ENCODE assay signal across 21 cellular contexts in the genomic region with DNA sequence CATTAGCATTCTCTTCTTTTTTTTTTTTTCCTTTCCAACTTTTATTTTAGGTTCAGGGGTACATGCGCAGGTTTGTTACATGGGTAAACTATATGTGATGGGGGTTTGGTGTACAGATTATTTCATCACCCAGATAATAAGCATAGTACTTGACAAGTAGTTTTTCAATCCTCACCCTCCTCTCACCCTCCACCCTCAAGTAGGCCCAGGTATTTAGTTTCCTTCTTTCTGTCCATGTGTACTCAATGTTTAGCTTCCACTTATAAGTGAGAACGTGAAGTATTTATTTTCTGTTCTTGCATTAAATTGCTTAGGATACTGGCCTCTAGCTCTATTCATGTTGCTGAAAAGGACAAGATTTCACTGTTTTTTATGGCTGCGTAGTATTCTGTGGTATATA.
DNase-seq lines count a peak whose midpoint lies in the region; ATAC-seq, FAIRE-seq and TF ChIP-seq lines count a peak whose summit lies in the region.
"Had no signal": no experiment of that assay in that cellular context is flagged by ENCODE, and none has a peak within 500 bp of the region (broad histone marks: within the 10 kb centered on the region; RNA-seq: fewer than 3 reads in every experiment).

No MANE protein-coding gene starts in this region.

- H3K79me2 ChIP-seq in KMS-11 (ENCODE audit: insufficient read depth, low read depth) = no peaks in the 10 kb centered on the region

- H3K4me2 ChIP-seq in A549 (peak overlapping the region; percentile 75), KMS-11 (no peak overlapping the region)

- POLR2A ChIA-PET in A549 (lab: Yijun Ruan, JAX) = interaction anchor here (0.6 to 1.2 kb wide), 2 partner anchors 106 to 384 kb away, joined by 3 read pairs; no protein-coding TSS in a partner anchor

- TF ChIP-seq CTCF in A549 (IDR thresholded peaks at IDR 0.05) (no peak), KMS-11 (conservative IDR thresholded peaks at IDR 0.05; ENCODE audit: low read depth, low read length) (no peak), body of pancreas (IDR thresholded peaks at IDR 0.05) (no peak), left lung (IDR thresholded peaks at IDR 0.05) (no peak), endothelial cell (IDR thresholded peaks at IDR 0.05; ENCODE audit: unreplicated experiment) (no peak)

- H3K27ac Mint-ChIP-seq in endothelial cell (ENCODE audit: unreplicated experiment) = no peak overlapping the region
- H3K27ac Mint-ChIP-seq: activated CD4-positive, alpha-beta T cell treated with anti-CD3 and anti-CD28 coated beads, Interleukin-2, amount 10 ng/mL, durations not matched to agents 24 days and 14 days; activated naive CD8-positive, alpha-beta T cell treated with anti-CD3 and anti-CD28 coated beads, Interleukin-2, amount 10 ng/mL, durations not matched to agents 7 days and 5 days; brain; CD4-positive, alpha-beta memory T cell; immature natural killer cell; memory B cell; naive B cell; T-helper 17 cell had no signal

- H3K27me3 ChIP-seq in KMS-11 (ENCODE audit: insufficient read depth, low read depth) (no peaks in the 10 kb centered on the region), body of pancreas (no peaks in the 10 kb centered on the region), left lung (no peaks in the 10 kb centered on the region)
- H3K27me3 ChIP-seq: foreskin keratinocyte, MG63, ovary had no signal

- peaks cover 4% of the 10 kb centered on the region for H3K4me1 Mint-ChIP-seq in endothelial cell (ENCODE audit: unreplicated experiment)
- H3K4me1 Mint-ChIP-seq: activated CD4-positive, alpha-beta T cell treated with anti-CD3 and anti-CD28 coated beads, Interleukin-2, amount 10 ng/mL, durations not matched to agents 24 days and 14 days; activated naive CD8-positive, alpha-beta T cell treated with anti-CD3 and anti-CD28 coated beads, Interleukin-2, amount 10 ng/mL, durations not matched to agents 7 days and 5 days; brain; CD4-positive, alpha-beta memory T cell; immature natural killer cell; memory B cell; naive B cell; T-helper 17 cell had no signal

- peaks cover 5% of the 10 kb centered on the region for H3K4me1 ChIP-seq in A549
- peaks cover 5% of the 10 kb centered on the region for H3K4me1 ChIP-seq in KMS-11 (ENCODE audit: low read depth, poor library complexity, severe bottlenecking)
- peaks cover 40% of the 10 kb centered on the region for H3K4me1 ChIP-seq in body of pancreas
- H3K4me1 ChIP-seq in left lung = peaks cover 0 to 5% of the 10 kb centered on the region in 2 donors
- H3K4me1 ChIP-seq: HAP-1 had no signal

- no peak overlapping the region for H3K4me3 Mint-ChIP-seq in endothelial cell (ENCODE audit: unreplicated experiment)
- H3K4me3 Mint-ChIP-seq: activated CD4-positive, alpha-beta T cell treated with anti-CD3 and anti-CD28 coated beads, Interleukin-2, amount 10 ng/mL, durations not matched to agents 24 days and 14 days; activated naive CD8-positive, alpha-beta T cell treated with anti-CD3 and anti-CD28 coated beads, Interleukin-2, amount 10 ng/mL, durations not matched to agents 7 days and 5 days; brain; CD4-positive, alpha-beta memory T cell; immature natural killer cell; memory B cell; naive B cell; T-helper 17 cell had no signal

- peaks cover 2% of the 10 kb centered on the region for H3K27me3 Mint-ChIP-seq in endothelial cell (ENCODE audit: unreplicated experiment)
- H3K27me3 Mint-ChIP-seq: activated naive CD8-positive, alpha-beta T cell treated with anti-CD3 and anti-CD28 coated beads, Interleukin-2, amount 10 ng/mL, durations not matched to agents 7 days and 5 days; brain; memory B cell; naive B cell had no signal

- no peak overlapping the region for H3K9ac ChIP-seq in KMS-11

- H3K9me3 Mint-ChIP-seq in endothelial cell (ENCODE audit: unreplicated experiment) = no peaks in the 10 kb centered on the region
- H3K9me3 Mint-ChIP-seq: activated CD4-positive, alpha-beta T cell treated with anti-CD3 and anti-CD28 coated beads, Interleukin-2, amount 10 ng/mL, durations not matched to agents 24 days and 14 days; activated naive CD8-positive, alpha-beta T cell treated with anti-CD3 and anti-CD28 coated beads, Interleukin-2, amount 10 ng/mL, durations not matched to agents 7 days and 5 days had no signal

- H2AFZ ChIP-seq in KMS-11 (ENCODE audit: low read depth) = peak overlapping the region; percentile 45; the same call in 1 of the 2 replicates

- H3K4me3 ChIP-seq in A549 (peak overlapping the region; percentile 52), KMS-11 (IDR thresholded peaks at IDR 0.05; ENCODE audit: insufficient read depth, low read depth, low read length) (no peak overlapping the region), body of pancreas (no peak overlapping the region), left lung (peak overlapping the region in 1 of 2 donors; percentile 36)
- H3K4me3 ChIP-seq: HAP-1, MG63, ovary had no signal

- no peaks in the 10 kb centered on the region for H4K20me1 ChIP-seq in KMS-11 (ENCODE audit: insufficient read depth)

- WGBS in A549 (ENCODE audit: missing lambda C conversion rate) = 90% methylated on average over 3 of the region's 3 CpGs
- WGBS in body of pancreas, 2 donors = 94 to 99% methylated on average over 3 of the region's 3 CpGs

- H3K9me3 ChIP-seq in A549 = peaks cover 18% of the 10 kb centered on the region
- H3K9me3 ChIP-seq in body of pancreas = no peaks in the 10 kb centered on the region
- peaks cover 0 to 4% of the 10 kb centered on the region in 2 donors for H3K9me3 ChIP-seq in left lung
- H3K9me3 ChIP-seq: HAP-1, ovary had no signal

- H3K27ac ChIP-seq in A549 (peak overlapping the region; percentile 96 to 97), KMS-11 (no peak overlapping the region), body of pancreas (peak overlapping the region in 3 of 4 donors; percentile 41 to 72 (median 61)), left lung (peak overlapping the region; percentile 45 to 71)
- H3K27ac ChIP-seq: foreskin keratinocyte, ovary had no signal

- H3K36me3 Mint-ChIP-seq in endothelial cell (ENCODE audit: low read depth, unreplicated experiment) = no peaks in the 10 kb centered on the region
- H3K36me3 Mint-ChIP-seq: activated naive CD8-positive, alpha-beta T cell treated with anti-CD3 and anti-CD28 coated beads, Interleukin-2, amount 10 ng/mL, durations not matched to agents 7 days and 5 days; brain; CD4-positive, alpha-beta memory T cell; immature natural killer cell had no signal

- TF ChIP-seq EP300 in A549 (IDR thresholded peaks at IDR 0.05) = no peak

- TF ChIP-seq POLR2A in A549 (IDR thresholded peaks at IDR 0.05; ENCODE audit: low read length) (no peak), body of pancreas (IDR thresholded peaks at IDR 0.05) (no peak)

- ATAC-seq in A549 = peak in 1 of 2 experiments; percentile 47; a peak in 2 of 6 replicates
- no peak for ATAC-seq in body of pancreas
- peak; percentile 83 for ATAC-seq in left lung
- no peak for ATAC-seq in left lobe of liver
- ATAC-seq: T-helper 17 cell had no signal

- no peak for FAIRE-seq in A549 (lab: Jason Lieb, UNC)
- FAIRE-seq: endometrium had no signal

- CTCF ChIA-PET in A549 (lab: Yijun Ruan, JAX) = interaction anchor here (0.6 to 3.6 kb wide), 26 partner anchors 24 to 382 kb away, joined by 3 to 14 read pairs (median 4); no protein-coding TSS in a partner anchor

- intact Hi-C loops in body of pancreas (cut with DNase I) = no loop called here
- intact Hi-C loops in left lung (cut with DNase I) = no loop called here

- TF ChIP-seq RAD21 in A549 (conservative IDR thresholded peaks at IDR 0.05 in 1 of 2, IDR thresholded peaks at IDR 0.05 in 1 of 2) = no peak

- DNase-seq in A549 (ENCODE audit: low read depth in 1 of 2, low spot score in 1 of 2) (no peak), body of pancreas (no peak), left lung (no peak), NCI-H774 (lab: John Stamatoyannopoulos, UW) (no peak), left lobe of liver (ENCODE audit: low spot score) (no peak), endothelial cell (ENCODE audit: low spot score) (no peak), NCI-H2107 (lab: John Stamatoyannopoulos, UW) (no peak)
- DNase-seq: activated CD4-positive, alpha-beta T cell treated with anti-CD3 and anti-CD28 coated beads, Interleukin-2, amount 10 ng/mL, durations not matched to agents 24 days and 14 days; activated naive CD8-positive, alpha-beta T cell treated with anti-CD3 and anti-CD28 coated beads, Interleukin-2, amount 10 ng/mL, durations not matched to agents 7 days and 5 days; CD4-positive, alpha-beta memory T cell; immature natural killer cell; naive B cell; ovary; T-helper 17 cell had no signal

- H3K36me3 ChIP-seq in KMS-11 (ENCODE audit: insufficient read depth) (no peaks in the 10 kb centered on the region), body of pancreas (replicated peaks in 1 of 2; ENCODE audit: insufficient read depth in 1 of 2, low read depth in 2 of 2) (no peaks in the 10 kb centered on the region), left lung (no peaks in the 10 kb centered on the region)
- H3K36me3 ChIP-seq: HAP-1, MG63, ovary had no signal

TF ChIP-seq in A549, 52 proteins besides CTCF, POLR2A, EP300 and RAD21 (continues in another document):
- TF ChIP-seq, protein P1, sequence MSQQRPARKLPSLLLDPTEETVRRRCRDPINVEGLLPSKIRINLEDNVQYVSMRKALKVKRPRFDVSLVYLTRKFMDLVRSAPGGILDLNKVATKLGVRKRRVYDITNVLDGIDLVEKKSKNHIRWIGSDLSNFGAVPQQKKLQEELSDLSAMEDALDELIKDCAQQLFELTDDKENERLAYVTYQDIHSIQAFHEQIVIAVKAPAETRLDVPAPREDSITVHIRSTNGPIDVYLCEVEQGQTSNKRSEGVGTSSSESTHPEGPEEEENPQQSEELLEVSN (IDR thresholded peaks at IDR 0.05; ENCODE audit: borderline replicate concordance, low read depth) = no peak
- TF ChIP-seq CEBPB (IDR thresholded peaks at IDR 0.05) (no peak), HOXB5 (CRISPR knock-in tag; IDR thresholded peaks at IDR 0.05) (no peak), HDAC2 (IDR thresholded peaks at IDR 0.05) (no peak), MAFK (IDR thresholded peaks at IDR 0.05; ENCODE audit: partially characterized antibody) (no peak), GATA3 (IDR thresholded peaks at IDR 0.05; ENCODE audit: borderline replicate concordance) (no peak), TFCP2L1 (CRISPR knock-in tag; IDR thresholded peaks at IDR 0.05) (no peak), CHD4 (IDR thresholded peaks at IDR 0.05; ENCODE audit: borderline replicate concordance) (no peak), RARB (CRISPR knock-in tag; IDR thresholded peaks at IDR 0.05) (no peak)
- TF ChIP-seq, protein P2, sequence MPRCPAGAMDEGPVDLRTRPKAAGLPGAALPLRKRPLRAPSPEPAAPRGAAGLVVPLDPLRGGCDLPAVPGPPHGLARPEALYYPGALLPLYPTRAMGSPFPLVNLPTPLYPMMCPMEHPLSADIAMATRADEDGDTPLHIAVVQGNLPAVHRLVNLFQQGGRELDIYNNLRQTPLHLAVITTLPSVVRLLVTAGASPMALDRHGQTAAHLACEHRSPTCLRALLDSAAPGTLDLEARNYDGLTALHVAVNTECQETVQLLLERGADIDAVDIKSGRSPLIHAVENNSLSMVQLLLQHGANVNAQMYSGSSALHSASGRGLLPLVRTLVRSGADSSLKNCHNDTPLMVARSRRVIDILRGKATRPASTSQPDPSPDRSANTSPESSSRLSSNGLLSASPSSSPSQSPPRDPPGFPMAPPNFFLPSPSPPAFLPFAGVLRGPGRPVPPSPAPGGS (IDR thresholded peaks at IDR 0.05) = no peak
